ENCODE assay signal across 11 cellular contexts in the genomic region with DNA sequence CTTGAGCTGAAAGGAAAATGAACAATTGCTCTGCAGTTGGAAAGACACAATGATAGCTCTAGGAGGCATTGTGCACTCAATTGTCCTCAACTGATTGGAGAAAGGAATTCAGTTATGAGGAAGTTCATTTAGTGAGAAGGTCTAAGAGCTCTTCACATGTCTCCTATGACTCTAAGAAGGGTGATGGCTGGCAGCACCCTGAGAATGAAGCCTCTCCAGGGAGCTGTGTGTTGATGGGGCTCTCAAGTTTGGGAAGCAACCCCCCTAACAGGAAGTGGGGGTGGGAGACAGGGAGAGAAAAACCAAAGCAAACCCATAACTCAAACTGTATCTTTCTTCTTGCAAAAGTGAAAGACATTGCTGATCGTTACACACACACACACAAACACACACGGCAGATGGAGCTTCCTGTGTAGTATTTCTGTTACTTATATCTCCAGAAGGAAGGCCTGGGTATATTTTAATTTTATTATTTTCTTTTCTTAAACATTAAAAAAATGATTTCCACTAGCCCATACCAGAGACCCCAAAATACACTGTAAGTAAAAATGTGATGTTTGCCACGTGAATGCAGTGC. TPM values are rescaled to one million over a fixed set of nuclear protein-coding genes. Genes with fewer than 3 reads are reported as not detected.
DNase-seq lines count a peak whose midpoint lies in the region; ATAC-seq and TF ChIP-seq lines count a peak whose summit lies in the region.
"Had no signal": no experiment of that assay in that cellular context is flagged by ENCODE, and none has a peak within 500 bp of the region (broad histone marks: within the 10 kb centered on the region; RNA-seq: fewer than 3 reads in every experiment).

No MANE protein-coding gene starts in this region.

- H3K4me1 ChIP-seq in adrenal gland (replicated peaks in 1 of 2): peaks cover 0 to 20% of the 10 kb centered on the region in 2 donors

- H3K4me1 Mint-ChIP-seq in activated CD8-positive, alpha-beta memory T cell treated with anti-CD3 and anti-CD28 coated beads, Interleukin-2, amount 10 ng/mL, durations not matched to agents 7 days and 5 days: peaks cover 86% of the 10 kb centered on the region
- peaks cover 85% of the 10 kb centered on the region for H3K4me1 Mint-ChIP-seq in stimulated activated effector memory CD8-positive, alpha-beta T cell treated with anti-CD3 and anti-CD28 coated beads, Interleukin-12 subunit alpha, Interleukin-12 subunit beta, amount 100 ng/mL, for 72 hours

- H3K27me3 ChIP-seq in adrenal gland: no peaks in the 10 kb centered on the region
- H3K27me3 ChIP-seq: vagina had no signal

- peak overlapping the region in 3 of 5 donors; percentile 30 to 74 (median 47) for H3K27ac ChIP-seq in adrenal gland
- H3K27ac ChIP-seq: vagina had no signal

- ATAC-seq in activated CD8-positive, alpha-beta memory T cell treated with anti-CD3 and anti-CD28 coated beads, Interleukin-2, amount 10 ng/mL, durations not matched to agents 7 days and 5 days: peak; percentile 27
- no peak for ATAC-seq in stimulated activated effector memory CD8-positive, alpha-beta T cell treated with anti-CD3 and anti-CD28 coated beads, Interleukin-12 subunit alpha, Interleukin-12 subunit beta, amount 100 ng/mL, for 72 hours
- no peak for ATAC-seq in GM21717 (IDR thresholded peaks at IDR 0.05; ENCODE audit: unreplicated experiment)

- 55 to 76% (median 70%) methylated on average over 3 of the region's 3 CpGs for WGBS in adrenal gland, 4 donors

- DNase-seq in activated CD8-positive, alpha-beta memory T cell treated with anti-CD3 and anti-CD28 coated beads, Interleukin-2, amount 10 ng/mL, durations not matched to agents 7 days and 5 days: no peak
- no peak for DNase-seq in activated CD8-positive, alpha-beta memory T cell treated with anti-CD3 and anti-CD28 coated beads, Interleukin-2, amount 50 U/mL, for 48 hours
- DNase-seq in NB4 (ENCODE audit: low read depth): peak; percentile 83
- no peak for DNase-seq in adrenal gland
- DNase-seq in stimulated activated effector memory CD8-positive, alpha-beta T cell treated with anti-CD3 and anti-CD28 coated beads, Interleukin-12 subunit alpha, Interleukin-12 subunit beta, amount 100 ng/mL, for 72 hours (ENCODE audit: low spot score in 2 of 2): no peak
- no peak for DNase-seq in SHP77 (lab: John Stamatoyannopoulos, UW)
- DNase-seq in cerebellum (ENCODE audit: low spot score): no peak
- DNase-seq: effector CD4-positive, alpha-beta T cell; NCI-H146 had no signal

- no peak for TF ChIP-seq CTCF in NB4 (IDR thresholded peaks at IDR 0.05; ENCODE audit: low read depth, low read length)
- no peak for TF ChIP-seq CTCF in adrenal gland (IDR thresholded peaks at IDR 0.05)

- CTCF ChIA-PET in activated CD8-positive, alpha-beta memory T cell treated with anti-CD3 and anti-CD28 coated beads, Interleukin-2, amount 10 ng/mL, durations not matched to agents 7 days and 5 days (lab: Charles Lee): interaction anchor here (0.9 to 3.7 kb wide), 15 partner anchors 10 to 210 kb away, joined by 3 to 22 read pairs (median 5); a partner anchor contains a TSS

- no peaks in the 10 kb centered on the region for H3K9me3 ChIP-seq in adrenal gland (replicated peaks in 1 of 3)
- H3K9me3 ChIP-seq: vagina had no signal

- peaks cover 41% of the 10 kb centered on the region for H3K36me3 Mint-ChIP-seq in activated CD8-positive, alpha-beta memory T cell treated with anti-CD3 and anti-CD28 coated beads, Interleukin-2, amount 10 ng/mL, durations not matched to agents 7 days and 5 days
- H3K36me3 Mint-ChIP-seq in stimulated activated effector memory CD8-positive, alpha-beta T cell treated with anti-CD3 and anti-CD28 coated beads, Interleukin-12 subunit alpha, Interleukin-12 subunit beta, amount 100 ng/mL, for 72 hours: peaks cover 17% of the 10 kb centered on the region

- H3K27me3 Mint-ChIP-seq in activated CD8-positive, alpha-beta memory T cell treated with anti-CD3 and anti-CD28 coated beads, Interleukin-2, amount 10 ng/mL, durations not matched to agents 7 days and 5 days: no peaks in the 10 kb centered on the region

- H3K27ac Mint-ChIP-seq in activated CD8-positive, alpha-beta memory T cell treated with anti-CD3 and anti-CD28 coated beads, Interleukin-2, amount 10 ng/mL, durations not matched to agents 7 days and 5 days: peak overlapping the region; percentile 97
- peak overlapping the region; percentile 99 for H3K27ac Mint-ChIP-seq in stimulated activated effector memory CD8-positive, alpha-beta T cell treated with anti-CD3 and anti-CD28 coated beads, Interleukin-12 subunit alpha, Interleukin-12 subunit beta, amount 100 ng/mL, for 72 hours

- H3K4me3 ChIP-seq in NB4 (ENCODE audit: low read depth, low read length) (peak overlapping the region; percentile 54), adrenal gland (no peak overlapping the region)
- H3K4me3 ChIP-seq: vagina had no signal

- TF ChIP-seq POLR2A in NB4 (IDR thresholded peaks at IDR 0.05; ENCODE audit: extremely low read depth, insufficient read length) (no peak), adrenal gland (IDR thresholded peaks at IDR 0.05) (no peak)

- intact Hi-C loops in adrenal gland (cut with DNase I): no loop called here

- no peaks in the 10 kb centered on the region for H3K36me3 ChIP-seq in adrenal gland (replicated peaks in 1 of 2)
- H3K36me3 ChIP-seq: vagina had no signal

- peak overlapping the region; percentile 81 for H3K4me3 Mint-ChIP-seq in activated CD8-positive, alpha-beta memory T cell treated with anti-CD3 and anti-CD28 coated beads, Interleukin-2, amount 10 ng/mL, durations not matched to agents 7 days and 5 days
- H3K4me3 Mint-ChIP-seq in stimulated activated effector memory CD8-positive, alpha-beta T cell treated with anti-CD3 and anti-CD28 coated beads, Interleukin-12 subunit alpha, Interleukin-12 subunit beta, amount 100 ng/mL, for 72 hours: peak overlapping the region; percentile 88

- H3K9me3 Mint-ChIP-seq in activated CD8-positive, alpha-beta memory T cell treated with anti-CD3 and anti-CD28 coated beads, Interleukin-2, amount 10 ng/mL, durations not matched to agents 7 days and 5 days (ENCODE audit: low read depth): no peaks in the 10 kb centered on the region
- no peaks in the 10 kb centered on the region for H3K9me3 Mint-ChIP-seq in stimulated activated effector memory CD8-positive, alpha-beta T cell treated with anti-CD3 and anti-CD28 coated beads, Interleukin-12 subunit alpha, Interleukin-12 subunit beta, amount 100 ng/mL, for 72 hours

RNA-seq across cellular contexts. Expression of a gene that starts 21.2 kb away (rescaled TPM):
- 100 to 1,000 TPM; 123 to 141 TPM for total RNA-seq in activated CD8-positive, alpha-beta memory T cell treated with anti-CD3 and anti-CD28 coated beads, Interleukin-2, amount 10 ng/mL, durations not matched to agents 7 days and 5 days
- 10 to 100 TPM; 26.2 to 95.1 (median 38.3) TPM for total RNA-seq in adrenal gland
- 10 to 100 TPM in 1 of 3 donors, 1 to 10 TPM in 2; 6.2 to 17.8 (median 7.6) TPM for polyA plus RNA-seq in adrenal gland
- 27.9 TPM for total RNA-seq in cerebellum
